ENCODE assay signal across 8 cellular contexts in genomic region chr10:125158528-125159485, GRCh38. TPM values are rescaled to one million over a fixed set of nuclear protein-coding genes. Genes with fewer than 3 reads are reported as not detected.
A peak's percentile ranks its signal among the peaks of the same experiment; 100 is the strongest.
DNase-seq lines count a peak whose midpoint lies in the region; ATAC-seq, FAIRE-seq and TF ChIP-seq lines count a peak whose summit lies in the region.

No MANE protein-coding gene starts in this region.

- no peak for TF ChIP-seq EP300 in A549 (IDR thresholded peaks at IDR 0.05)

- no peaks in the 10 kb centered on the region for H3K36me3 Mint-ChIP-seq in stimulated activated naive CD8-positive, alpha-beta T cell treated with anti-CD3 and anti-CD28 coated beads, Interleukin-15, Interleukin-2, amounts not matched to agents 100 ng/mL and 50 ng/mL, for 24 hours (ENCODE audit: low read depth)

- H3K9me3 ChIP-seq in A549 (no peaks in the 10 kb centered on the region), Panc1 (ENCODE audit: control insufficient read depth, insufficient read depth, low read depth, low read length) (no peaks in the 10 kb centered on the region)

- WGBS in A549 (ENCODE audit: missing lambda C conversion rate): under 1% methylated on average over 21 of the region's 117 CpGs

- TF ChIP-seq POLR2A in A549 (IDR thresholded peaks at IDR 0.05; ENCODE audit: low read length): peak; percentile 31

- peaks cover 55% of the 10 kb centered on the region for H3K27me3 Mint-ChIP-seq in stimulated activated naive CD8-positive, alpha-beta T cell treated with anti-CD3 and anti-CD28 coated beads, Interleukin-15, Interleukin-2, amounts not matched to agents 100 ng/mL and 50 ng/mL, for 24 hours

- no peak for TF ChIP-seq CTCF in A549 (IDR thresholded peaks at IDR 0.05)
- no peak for TF ChIP-seq CTCF in Panc1 (IDR thresholded peaks at IDR 0.05)
- TF ChIP-seq CTCF in coronary artery (IDR thresholded peaks at IDR 0.05): no peak

- peak overlapping the region; percentile 36 for H3K27ac Mint-ChIP-seq in stimulated activated naive CD8-positive, alpha-beta T cell treated with anti-CD3 and anti-CD28 coated beads, Interleukin-15, Interleukin-2, amounts not matched to agents 100 ng/mL and 50 ng/mL, for 24 hours

- H3K4me1 ChIP-seq in A549 (peaks cover 50% of the 10 kb centered on the region), Panc1 (ENCODE audit: control insufficient read depth, insufficient read depth, low read length) (peaks cover 46% of the 10 kb centered on the region)

- H3K4me2 ChIP-seq in A549: peak overlapping the region; percentile 87

- H3K9me3 Mint-ChIP-seq in stimulated activated naive CD8-positive, alpha-beta T cell treated with anti-CD3 and anti-CD28 coated beads, Interleukin-15, Interleukin-2, amounts not matched to agents 100 ng/mL and 50 ng/mL, for 24 hours: no peaks in the 10 kb centered on the region

- no peak for FAIRE-seq in A549 (lab: Jason Lieb, UNC)

- no TSS peak for BruUV-seq in Panc1 (replicated peaks; lab: Mats Ljungman, UMichigan)

- H3K27ac ChIP-seq in A549: peak overlapping the region; percentile 94 to 99
- peak overlapping the region; percentile 97 for H3K27ac ChIP-seq in Panc1 (ENCODE audit: low read length)
- peak overlapping the region; percentile 96 to 100 for H3K27ac ChIP-seq in coronary artery

- CTCF ChIA-PET in A549 (lab: Yijun Ruan, JAX): no interaction called here
- CTCF ChIA-PET in Panc1 (lab: Charles Lee): no interaction called here

- peaks cover 4% of the 10 kb centered on the region; the same call in 1 of the 2 replicates for H3K36me3 ChIP-seq in Panc1 (ENCODE audit: control insufficient read depth, insufficient read depth, low read length)

- in situ Hi-C loops in Panc1 (cut with HindIII; ENCODE audit: low pct_unique_long_range_greater_than_20kb, low sequenced_read_pairs): no loop called here

- H3K4me3 Mint-ChIP-seq in stimulated activated naive CD8-positive, alpha-beta T cell treated with anti-CD3 and anti-CD28 coated beads, Interleukin-15, Interleukin-2, amounts not matched to agents 100 ng/mL and 50 ng/mL, for 24 hours: peak overlapping the region; percentile 81

- H3K4me1 Mint-ChIP-seq in stimulated activated naive CD8-positive, alpha-beta T cell treated with anti-CD3 and anti-CD28 coated beads, Interleukin-15, Interleukin-2, amounts not matched to agents 100 ng/mL and 50 ng/mL, for 24 hours (ENCODE audit: low read depth): peaks cover 10% of the 10 kb centered on the region

- POLR2A ChIA-PET in A549 (lab: Yijun Ruan, JAX): interaction anchor here (0.9 kb wide), 1 partner anchor 74 kb away, joined by 3 read pairs; no protein-coding TSS in a partner anchor
- POLR2A ChIA-PET in Panc1 (lab: Charles Lee): interaction anchor here (0.7 kb wide), 1 partner anchor 30 kb away, joined by 5 read pairs; no protein-coding TSS in a partner anchor

- intact Hi-C loops in Panc1 (cut with micrococcal nuclease; ENCODE audit: unreplicated experiment): loop anchor here (10.0 kb wide), 1 partner anchor 74 kb away; no protein-coding TSS in a partner anchor

- TF ChIP-seq RAD21 in A549 (conservative IDR thresholded peaks at IDR 0.05 in 1 of 2, IDR thresholded peaks at IDR 0.05 in 1 of 2): 0 out of 5 replicates have a peak, but pooled peaks of 1 of the 2 experiments have one; percentile 13

- ATAC-seq in A549 (peak; percentile 1 to 6; a peak in 1 of 6 replicates), Panc1 (peak; percentile 31), left lobe of liver (peak; percentile 59), GM18519 (IDR thresholded peaks at IDR 0.05; ENCODE audit: low FRiP score, unreplicated experiment) (no peak), GM18517 (IDR thresholded peaks at IDR 0.05; ENCODE audit: unreplicated experiment) (no peak)

- peak overlapping the region; percentile 92 for H3K4me3 ChIP-seq in A549
- peak overlapping the region; percentile 83 to 85 for H3K4me3 ChIP-seq in Panc1 (ENCODE audit: low read depth in 2 of 2, low read length in 2 of 2)
- H3K4me3 ChIP-seq in coronary artery: peak overlapping the region; percentile 99

- peak; percentile 42 to 52 for DNase-seq in A549 (ENCODE audit: low read depth in 1 of 2, low spot score in 1 of 2)
- DNase-seq in GM04504 (ENCODE audit: low read depth): peak; percentile 38
- no peak for DNase-seq in Panc1 (ENCODE audit: low read depth, low spot score)
- DNase-seq in coronary artery (ENCODE audit: low spot score): peak; percentile 74
- peak; percentile 49 for DNase-seq in left lobe of liver (ENCODE audit: low spot score)

- no peaks in the 10 kb centered on the region for H3K27me3 ChIP-seq in Panc1 (ENCODE audit: control insufficient read depth, insufficient read depth, low read length)

TF ChIP-seq in A549, 52 proteins besides CTCF, POLR2A, EP300 and RAD21:
- TF ChIP-seq JUN (IDR thresholded peaks at IDR 0.05) (no peak; a peak in 2 of 5 replicates), MYC (IDR thresholded peaks at IDR 0.05; ENCODE audit: borderline replicate concordance, low read length) (no peak), CBX2 (IDR thresholded peaks at IDR 0.05; ENCODE audit: borderline replicate concordance, low read depth) (no peak), ZFP36 (IDR thresholded peaks at IDR 0.05; ENCODE audit: borderline replicate concordance, partially characterized antibody) (no peak), SMC3 (IDR thresholded peaks at IDR 0.05) (peak; percentile 6; the same call in 1 of the 3 replicates), PHF8 (IDR thresholded peaks at IDR 0.05; ENCODE audit: borderline replicate concordance, low read depth) (peak; percentile 54; the same call in 1 of the 2 replicates), RCOR1 (IDR thresholded peaks at IDR 0.05; ENCODE audit: low read depth, low read length) (no peak), SREBF2 (IDR thresholded peaks at IDR 0.05) (no peak), HOXB5 (CRISPR knock-in tag; IDR thresholded peaks at IDR 0.05) (0 out of 2 replicates have a peak, but pooled peaks have one; percentile 63), JUNB (IDR thresholded peaks at IDR 0.05) (no peak), GATA3 (IDR thresholded peaks at IDR 0.05; ENCODE audit: borderline replicate concordance) (peak; percentile 16; the same call in 1 of the 2 replicates), FOXS1 (CRISPR knock-in tag; IDR thresholded peaks at IDR 0.05) (no peak), POLR2AphosphoS2 (conservative IDR thresholded peaks at IDR 0.05; ENCODE audit: low read length) (no peak), PBX3 (IDR thresholded peaks at IDR 0.05) (no peak), RNF2 (IDR thresholded peaks at IDR 0.05; ENCODE audit: borderline replicate concordance, low read depth) (no peak)
- TF ChIP-seq, protein P1, sequence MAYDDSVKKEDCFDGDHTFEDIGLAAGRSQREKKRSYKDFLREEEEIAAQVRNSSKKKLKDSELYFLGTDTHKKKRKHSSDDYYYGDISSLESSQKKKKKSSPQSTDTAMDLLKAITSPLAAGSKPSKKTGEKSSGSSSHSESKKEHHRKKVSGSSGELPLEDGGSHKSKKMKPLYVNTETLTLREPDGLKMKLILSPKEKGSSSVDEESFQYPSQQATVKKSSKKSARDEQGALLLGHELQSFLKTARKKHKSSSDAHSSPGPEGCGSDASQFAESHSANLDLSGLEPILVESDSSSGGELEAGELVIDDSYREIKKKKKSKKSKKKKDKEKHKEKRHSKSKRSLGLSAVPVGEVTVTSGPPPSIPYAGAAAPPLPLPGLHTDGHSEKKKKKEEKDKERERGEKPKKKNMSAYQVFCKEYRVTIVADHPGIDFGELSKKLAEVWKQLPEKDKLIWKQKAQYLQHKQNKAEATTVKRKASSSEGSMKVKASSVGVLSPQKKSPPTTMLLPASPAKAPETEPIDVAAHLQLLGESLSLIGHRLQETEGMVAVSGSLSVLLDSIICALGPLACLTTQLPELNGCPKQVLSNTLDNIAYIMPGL (CRISPR knock-in tag; IDR thresholded peaks at IDR 0.05; ENCODE audit: borderline replicate concordance): no peak
- TF ChIP-seq, protein P2, sequence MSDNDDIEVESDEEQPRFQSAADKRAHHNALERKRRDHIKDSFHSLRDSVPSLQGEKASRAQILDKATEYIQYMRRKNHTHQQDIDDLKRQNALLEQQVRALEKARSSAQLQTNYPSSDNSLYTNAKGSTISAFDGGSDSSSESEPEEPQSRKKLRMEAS (IDR thresholded peaks at IDR 0.05): peak; percentile 57

RNA-seq across cellular contexts. Expression of gene CTBP2, which starts 1.6 kb away (rescaled TPM):
- polyA plus RNA-seq in A549 (2011; rRNA removed) (77.2 and 78.9 TPM in 2 replicates), A549 (2017; fragmentation: RNase III; extraction: RNeasy Plus Mini Kit Qiagen cat#74134 plus additional on column Dnase treatment) (74.9 to 82.4 TPM (median 77.0 TPM) in 3 replicates)
- 117 and 122 TPM in 2 replicates for polyA plus RNA-seq in A549 (2012; cell fraction: cytosol; rRNA removed)
- polyA plus RNA-seq in A549 (2012; cell fraction: nucleus; rRNA removed): 161 and 190 TPM in 2 replicates
- 146 and 154 TPM in 2 replicates for polyA minus RNA-seq in A549 (2011; rRNA and poly(A)+ RNA removed)
- total RNA-seq in Panc1 (2021; ENCODE audit: unreplicated experiment) (125 TPM), left lobe of liver (5.8 TPM)
- 188 TPM for polyA plus RNA-seq in Panc1 (2012; ENCODE audit: insufficient read length)

Comparison
In these comparisons a context has a peak if more than half of its experiments do, and no peak if none do; other contexts are left out.
1. ATAC-seq: peak in A549 (2 of 2), Panc1 (single experiment) and left lobe of liver (single experiment); none in GM18519 (single experiment) and GM18517 (single experiment).
2. RNA of gene CTBP2, which starts 1.6 kb away (total RNA-seq): 125 TPM in Panc1 (single experiment); 5.8 TPM in left lobe of liver (single experiment); every median in the first group is over 10 times any median in the second.
3. Peak in every context shown above with its lines, with median percentiles within 50 percentile points of each other: H3K27ac ChIP-seq and H3K4me3 ChIP-seq.